35 cellular contexts compared by ENCODE assay signal in the genomic region with DNA sequence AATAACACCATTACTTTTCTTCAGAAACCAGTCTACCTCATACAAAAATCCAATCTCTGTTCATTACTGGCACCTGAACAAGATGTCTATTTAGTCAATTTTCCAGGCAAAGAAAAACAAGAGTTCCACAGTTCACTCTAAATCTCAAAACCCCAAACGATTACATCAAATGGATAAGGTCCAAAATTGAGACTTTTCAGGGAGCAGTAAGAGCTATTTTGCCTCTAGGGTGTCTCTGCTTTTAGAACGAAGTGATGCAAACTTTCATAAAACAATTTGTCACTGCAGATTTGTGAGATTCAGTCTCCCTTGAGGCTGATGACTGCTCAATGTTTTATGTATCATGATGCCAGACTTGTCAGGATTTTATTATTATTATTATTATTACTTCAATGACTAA.
"Had no signal": no experiment of that assay in that cellular context is flagged by ENCODE, and none has a peak within 500 bp of the region (broad histone marks: within the 10 kb centered on the region; RNA-seq: fewer than 3 reads in every experiment).

No MANE protein-coding gene starts in this region.

- H3K9me3 ChIP-seq: MG63 had no signal

- H3K36me3 ChIP-seq: MG63 had no signal

- DNase-seq: Karpas-422, Kasumi-1, MG63, MM.1S, MV-4-11, NCI-H1048, NCI-H1092, NCI-H1092 treated with DMSO at 0.1 percent for 48 hours, NCI-H1105, NCI-H1105 treated with DMSO at 0.1 percent for 48 hours, NCI-H1417, NCI-H1417 treated with DMSO at 0.1 percent for 48 hours, NCI-H1436, NCI-H1436 treated with DMSO at 0.1 percent for 48 hours, NCI-H146, NCI-H1694, NCI-H1694 treated with DMSO at 0.1 percent for 48 hours, NCI-H187, NCI-H187 treated with DMSO at 0.1 percent for 48 hours, NCI-H1930, NCI-H2029, NCI-H2029 treated with DMSO at 0.1 percent for 48 hours, NCI-H2081, NCI-H2081 treated with DMSO at 0.1 percent for 48 hours, NCI-H2107, NCI-H2171, NCI-H2171 treated with DMSO at 0.1 percent for 48 hours, NCI-H2227 treated with DMSO at 0.1 percent for 48 hours, NCI-H226, NCI-H345, NCI-H446, NCI-H446 treated with DMSO at 0.1 percent for 48 hours, NCI-H510A, NCI-H510A treated with DMSO at 0.1 percent for 48 hours, NCI-H524 had no signal

- H3K4me3 ChIP-seq: MG63 had no signal

- H3K27me3 ChIP-seq: MG63 had no signal
